Comparison of ENCODE assay signal across 8 cellular contexts in genomic region chr3:43689766-43690399, GRCh38. TPM values are rescaled to one million over a fixed set of nuclear protein-coding genes. Genes with fewer than 3 reads are reported as not detected.
DNase-seq lines count a peak whose midpoint lies in the region; ATAC-seq and TF ChIP-seq lines count a peak whose summit lies in the region.

No MANE protein-coding gene starts in this region.

- no peak for TF ChIP-seq CTCF in kidney epithelial cell (IDR thresholded peaks at IDR 0.05; ENCODE audit: insufficient read depth, low read length, poor library complexity, severe bottlenecking)
- TF ChIP-seq CTCF in suprapubic skin (IDR thresholded peaks at IDR 0.05) = no peak

- H3K9me3 Mint-ChIP-seq in activated T-cell treated with anti-CD3 and anti-CD28 coated beads, Interleukin-2, amount 50 U/mL, for 4 hours = no peaks in the 10 kb centered on the region
- no peaks in the 10 kb centered on the region for H3K9me3 Mint-ChIP-seq in activated naive CD8-positive, alpha-beta T cell (ENCODE audit: low read depth)

- ATAC-seq in activated T-cell treated with anti-CD3 and anti-CD28 coated beads, Interleukin-2, amount 50 U/mL, for 4 hours = no peak
- ATAC-seq in sciatic nerve (no peak), GM21619 (IDR thresholded peaks at IDR 0.05; ENCODE audit: unreplicated experiment) (no peak)

- H3K4me1 Mint-ChIP-seq in activated T-cell treated with anti-CD3 and anti-CD28 coated beads, Interleukin-2, amount 50 U/mL, for 4 hours (ENCODE audit: low read depth) = peaks cover 26% of the 10 kb centered on the region
- H3K4me1 Mint-ChIP-seq in activated naive CD8-positive, alpha-beta T cell (ENCODE audit: low read depth) = peaks cover 35% of the 10 kb centered on the region

- H3K4me3 ChIP-seq in kidney epithelial cell (ENCODE audit: low read depth, low read length) (peak overlapping the region; percentile 49), suprapubic skin (peak overlapping the region; percentile 99)

- peaks cover 34% of the 10 kb centered on the region for H3K4me1 ChIP-seq in suprapubic skin

- no peak for DNase-seq in activated T-cell treated with anti-CD3 and anti-CD28 coated beads, Interleukin-2, amount 50 U/mL, for 4 hours
- no peak for DNase-seq in activated T-cell treated with anti-CD3 and anti-CD28 coated beads, Interleukin-2, amount 50 U/mL, for 48 hours
- no peak for DNase-seq in kidney epithelial cell (ENCODE audit: low read depth)
- DNase-seq in suprapubic skin (ENCODE audit: low spot score in 2 of 2) = no peak
- DNase-seq in sciatic nerve (ENCODE audit: low spot score) = no peak
- DNase-seq in central memory CD4-positive, alpha-beta T cell = no peak

- WGBS in suprapubic skin = 21% methylated on average over 21 of the region's 26 CpGs

- no peaks in the 10 kb centered on the region for H3K27me3 Mint-ChIP-seq in activated T-cell treated with anti-CD3 and anti-CD28 coated beads, Interleukin-2, amount 50 U/mL, for 4 hours (ENCODE audit: low read depth)
- H3K27me3 Mint-ChIP-seq in activated naive CD8-positive, alpha-beta T cell = peaks cover 3% of the 10 kb centered on the region

- peak overlapping the region; percentile 99 for H3K27ac ChIP-seq in suprapubic skin

- no peaks in the 10 kb centered on the region for H3K27me3 ChIP-seq in kidney epithelial cell (ENCODE audit: control insufficient read depth, insufficient read depth, low read length)
- H3K27me3 ChIP-seq in suprapubic skin = no peaks in the 10 kb centered on the region

- H3K36me3 ChIP-seq in kidney epithelial cell (ENCODE audit: control insufficient read depth, insufficient read depth, low read length) (no peaks in the 10 kb centered on the region), suprapubic skin (no peaks in the 10 kb centered on the region)

- H3K9me3 ChIP-seq in suprapubic skin = no peaks in the 10 kb centered on the region

- peak overlapping the region; percentile 83 for H3K4me3 Mint-ChIP-seq in activated T-cell treated with anti-CD3 and anti-CD28 coated beads, Interleukin-2, amount 50 U/mL, for 4 hours
- H3K4me3 Mint-ChIP-seq in activated naive CD8-positive, alpha-beta T cell = peak overlapping the region; percentile 90

- H3K36me3 Mint-ChIP-seq in activated T-cell treated with anti-CD3 and anti-CD28 coated beads, Interleukin-2, amount 50 U/mL, for 4 hours (ENCODE audit: insufficient read depth) = peaks cover 1% of the 10 kb centered on the region
- no peaks in the 10 kb centered on the region for H3K36me3 Mint-ChIP-seq in activated naive CD8-positive, alpha-beta T cell

- no peak for TF ChIP-seq POLR2A in suprapubic skin (IDR thresholded peaks at IDR 0.05)

- H3K27ac Mint-ChIP-seq in activated naive CD8-positive, alpha-beta T cell = peak overlapping the region; percentile 91

- intact Hi-C loops in sciatic nerve (cut with DNase I) = no loop called here

- no peak for TF ChIP-seq EP300 in suprapubic skin (IDR thresholded peaks at IDR 0.05)

RNA-seq across cellular contexts. Expression of gene ABHD5, which starts 0.9 kb away (rescaled TPM):
- 10 to 100 TPM; 15.4 to 16.8 (median 16.2) TPM for total RNA-seq in activated T-cell treated with anti-CD3 and anti-CD28 coated beads, Interleukin-2, amount 50 U/mL, for 4 hours
- total RNA-seq in kidney epithelial cell = 23.1 and 23.4 TPM in 2 replicates
- total RNA-seq in suprapubic skin = 100 to 1,000 TPM in 1 of 4 donors, 10 to 100 TPM in 3; 62.7 to 130 (median 88.3) TPM
- total RNA-seq in sciatic nerve = 18.1 TPM
